In genomic region chr17:63698886-63699637, GRCh38 we compare ENCODE assay signal across 1 cellular context.
TF ChIP-seq lines count a peak whose summit lies in the region.

No MANE protein-coding gene starts in this region.

TF ChIP-seq in HepG2, 621 proteins besides CTCF, POLR2A, EP300 and RAD21 (continued from another document):
- TF ChIP-seq FOXK2 (IDR thresholded peaks at IDR 0.05) (no peak), ZNF234 (CRISPR knock-in tag; conservative IDR thresholded peaks at IDR 0.05) (no peak), FOSL2 (CRISPR knock-in tag; IDR thresholded peaks at IDR 0.05) (no peak), ZNF441 (CRISPR knock-in tag; IDR thresholded peaks at IDR 0.05; ENCODE audit: borderline replicate concordance) (no peak), RERE (CRISPR knock-in tag; IDR thresholded peaks at IDR 0.05; ENCODE audit: low read depth) (no peak), FOXM1 (CRISPR knock-in tag; IDR thresholded peaks at IDR 0.05) (no peak), ZNF484 (CRISPR knock-in tag; IDR thresholded peaks at IDR 0.05; ENCODE audit: borderline replicate concordance, low read depth) (no peak), DMTF1 (CRISPR knock-in tag; IDR thresholded peaks at IDR 0.05) (no peak), ZGPAT (CRISPR knock-in tag; IDR thresholded peaks at IDR 0.05) (peak; percentile 60; the same call in 1 of the 2 replicates), TAF15 (IDR thresholded peaks at IDR 0.05; ENCODE audit: low read depth, low read length, poor library complexity, severe bottlenecking) (no peak), ZBTB38 (CRISPR knock-in tag; IDR thresholded peaks at IDR 0.05) (peak; percentile 80; the same call in 1 of the 2 replicates), ZNF703 (CRISPR knock-in tag; IDR thresholded peaks at IDR 0.05; ENCODE audit: borderline replicate concordance) (no peak)
